8 cellular contexts compared by ENCODE assay signal in the genomic region with DNA sequence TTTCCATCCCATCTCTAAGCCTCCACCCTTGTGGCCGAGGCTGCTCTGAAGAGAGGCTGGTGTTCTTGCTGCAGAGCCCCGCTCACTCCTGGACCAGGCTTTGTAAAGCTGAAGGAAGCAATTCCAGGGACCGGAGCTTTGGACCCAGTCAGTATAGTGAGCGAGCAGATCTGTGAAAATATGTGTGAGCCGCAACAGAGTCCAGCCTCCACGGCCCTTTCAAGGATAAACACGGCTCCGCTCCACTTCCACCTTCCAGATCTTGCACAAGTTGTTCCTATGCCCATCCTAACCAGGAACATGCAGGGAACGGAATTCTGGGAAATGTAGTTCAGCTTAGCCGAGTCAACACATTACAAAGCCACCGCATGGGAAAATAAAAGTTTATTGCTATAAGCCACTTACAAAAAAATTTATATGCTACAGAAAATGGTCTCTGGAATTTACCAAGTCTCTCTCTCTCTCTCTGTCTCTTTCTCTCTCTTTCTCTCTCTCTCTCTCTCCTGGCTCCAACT.
DNase-seq lines count a peak whose midpoint lies in the region; ATAC-seq, FAIRE-seq and TF ChIP-seq lines count a peak whose summit lies in the region.

No MANE protein-coding gene starts in this region.

- TF ChIP-seq CTCF in CD14-positive monocyte (IDR thresholded peaks at IDR 0.05) (no peak), mammary epithelial cell (conservative IDR thresholded peaks at IDR 0.05 in 1 of 2, IDR thresholded peaks at IDR 0.05 in 1 of 2; ENCODE audit: extremely low read depth in 1 of 2, insufficient read depth in 1 of 2, low read depth in 1 of 2, low read length in 2 of 2) (no peak)

- no peak for TF ChIP-seq POLR2A in H54 (IDR thresholded peaks at IDR 0.05; ENCODE audit: low read depth, low read length)

- ATAC-seq in HG03175 (IDR thresholded peaks at IDR 0.05; ENCODE audit: unreplicated experiment): no peak
- no peak for ATAC-seq in GM21423 (IDR thresholded peaks at IDR 0.05; ENCODE audit: unreplicated experiment)

- CTCF ChIA-PET in mammary epithelial cell (lab: Charles Lee; ENCODE audit: low non-redundant PET): interaction anchor here (0.6 kb wide), 1 partner anchor 153 kb away, joined by 3 read pairs; no protein-coding TSS in a partner anchor

- peaks cover 8% of the 10 kb centered on the region for H3K4me1 Mint-ChIP-seq in CD14-positive monocyte

- no peaks in the 10 kb centered on the region for H3K36me3 Mint-ChIP-seq in CD14-positive monocyte

- no peaks in the 10 kb centered on the region for H4K20me1 ChIP-seq in mammary epithelial cell (ENCODE audit: insufficient read depth, low read length)

- H3K4me3 Mint-ChIP-seq in CD14-positive monocyte: peak overlapping the region; percentile 14 to 75

- 0% methylated on average over 9 of the region's 11 CpGs for WGBS in mammary epithelial cell (ENCODE audit: low coverage, missing lambda C conversion rate)

- no TSS peak for BruUV-seq in mammary epithelial cell (replicated peaks; lab: Mats Ljungman, UMichigan)

- no peaks in the 10 kb centered on the region for H3K9me3 ChIP-seq in mammary epithelial cell (replicated peaks; ENCODE audit: insufficient read depth, low read length)
- H3K9me3 ChIP-seq in iPS-18a (ENCODE audit: control insufficient read depth, low read depth, low read length): no peaks in the 10 kb centered on the region

- peaks cover 2 to 8% (median 2%) of the 10 kb centered on the region in 3 donors for H3K27me3 Mint-ChIP-seq in CD14-positive monocyte (ENCODE audit: low read depth in 3 of 3)

- H3K36me3 ChIP-seq in mammary epithelial cell (ENCODE audit: insufficient read depth, low read length) (no peaks in the 10 kb centered on the region), iPS-18a (ENCODE audit: control insufficient read depth, low read depth, low read length) (no peaks in the 10 kb centered on the region)

- peaks cover 0 to 5% (median 0%) of the 10 kb centered on the region in 7 donors for H3K9me3 Mint-ChIP-seq in CD14-positive monocyte

- no peak overlapping the region for H3K9ac ChIP-seq in mammary epithelial cell (ENCODE audit: insufficient read depth, low read length)
- no peak overlapping the region for H3K9ac ChIP-seq in iPS-18a (ENCODE audit: low read length)

- H3K27me3 ChIP-seq in mammary epithelial cell (ENCODE audit: insufficient read depth, low read length): no peaks in the 10 kb centered on the region
- no peaks in the 10 kb centered on the region for H3K27me3 ChIP-seq in iPS-18a (ENCODE audit: control insufficient read depth, insufficient read depth, low read length)

- no peak for FAIRE-seq in H54 (lab: Jason Lieb, UNC)

- DNase-seq in CD14-positive monocyte (ENCODE audit: low spot score) (no peak), NCI-H2171 (lab: John Stamatoyannopoulos, UW) (peak; percentile 6), mammary epithelial cell (peak; percentile 55), skeletal muscle cell (ENCODE audit: low read depth) (peak; percentile 67), H54 (ENCODE audit: insufficient read length, low spot score) (no peak)

- intact Hi-C loops in CD14-positive monocyte (cut with micrococcal nuclease): no loop called here
- intact Hi-C loops in mammary epithelial cell (cut with micrococcal nuclease): loop anchor here (1.0 kb wide), 1 partner anchor 151 kb away; a partner anchor contains a TSS

- no peak overlapping the region for H3K27ac Mint-ChIP-seq in CD14-positive monocyte

- in situ Hi-C loops in mammary epithelial cell (cut with MboI; ENCODE audit: low sequenced_read_pairs in 2 of 2): no loop called here

- dilution Hi-C loops in mammary epithelial cell (cut with HindIII; ENCODE audit: low sequenced_read_pairs): no loop called here

- H3K4me3 ChIP-seq in mammary epithelial cell (replicated peaks in 1 of 3; ENCODE audit: insufficient read depth in 1 of 3, low read depth in 2 of 3, low read length in 3 of 3): peak overlapping the region; percentile 12 to 39 (median 13)
- peak overlapping the region; percentile 59 for H3K4me3 ChIP-seq in iPS-18a (ENCODE audit: low read length)
- H3K4me3 ChIP-seq in skeletal muscle cell (ENCODE audit: low read depth, low read length): peak overlapping the region; percentile 53

- peak overlapping the region; percentile 77 for H3K4me2 ChIP-seq in mammary epithelial cell (ENCODE audit: insufficient read depth, low read depth, low read length)

- H3K27ac ChIP-seq in mammary epithelial cell (ENCODE audit: insufficient read depth, low read depth, low read length): no peak overlapping the region
- H3K27ac ChIP-seq in iPS-18a (ENCODE audit: low read length): no peak overlapping the region

- H2AFZ ChIP-seq in mammary epithelial cell (ENCODE audit: low read depth, low read length): peak overlapping the region; percentile 97

- H3K79me2 ChIP-seq in mammary epithelial cell (ENCODE audit: insufficient read depth, low read length): no peaks in the 10 kb centered on the region

- H3K4me1 ChIP-seq in mammary epithelial cell (ENCODE audit: insufficient read depth, low read length): no peaks in the 10 kb centered on the region
- no peaks in the 10 kb centered on the region for H3K4me1 ChIP-seq in iPS-18a (ENCODE audit: control insufficient read depth, low read depth, low read length)

Comparison
In these comparisons a context has a peak if more than half of its experiments do, and no peak if none do; other contexts are left out.
1. DNase-seq: peak in NCI-H2171 (single experiment), mammary epithelial cell (single experiment) and skeletal muscle cell (single experiment); none in CD14-positive monocyte (single experiment) and H54 (single experiment).
2. Peak in every context shown above with its lines, with median percentiles within 50 percentile points of each other: H3K4me3 ChIP-seq.